In the genomic region with DNA sequence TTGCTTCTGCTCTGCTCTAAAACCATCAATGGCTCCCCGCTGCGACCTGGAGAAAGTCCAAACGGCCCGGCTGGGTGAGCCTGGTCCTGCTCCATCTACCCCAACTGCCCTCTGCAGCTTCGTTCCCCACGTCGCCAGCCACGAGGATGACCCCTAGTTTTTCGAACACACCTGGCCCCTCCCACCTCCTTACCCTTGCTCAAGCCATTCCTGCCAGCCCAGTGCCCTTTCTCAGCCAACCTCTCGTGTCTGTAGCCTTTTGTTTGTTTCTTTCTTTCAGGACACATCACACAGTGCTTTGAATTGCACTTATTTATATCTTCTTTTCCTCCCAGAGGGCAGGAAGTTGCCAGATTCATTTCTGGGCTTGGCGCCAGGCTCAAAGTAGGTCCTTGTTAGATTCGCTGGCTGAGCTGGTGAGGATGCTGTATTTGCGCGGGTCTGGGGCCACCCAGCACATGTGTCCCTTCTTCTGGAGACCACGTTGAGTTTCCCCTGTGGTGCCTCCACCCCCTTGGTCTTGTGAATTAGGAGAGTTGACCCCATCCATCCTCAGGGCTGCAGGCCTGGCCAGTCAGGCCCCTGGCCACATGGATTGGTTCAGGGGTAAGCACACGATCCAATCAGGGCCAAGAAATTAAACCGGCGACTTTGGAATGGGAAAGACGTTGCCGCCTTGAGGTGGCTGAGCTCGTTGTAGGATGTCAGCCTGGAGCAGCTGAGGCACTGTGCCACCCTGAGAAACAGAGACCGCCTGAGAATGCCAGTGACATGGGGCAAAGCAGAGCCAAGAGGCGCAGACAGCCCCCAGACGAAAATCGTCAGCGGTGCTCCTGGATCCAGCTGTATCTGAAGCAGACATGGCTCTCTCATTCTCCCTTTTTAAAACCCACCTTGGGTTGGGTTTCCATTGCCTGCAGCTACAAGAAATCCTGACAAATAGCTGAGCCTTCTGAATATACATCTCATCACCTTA, we compare ENCODE assay signal across 8 cellular contexts.
DNase-seq lines count a peak whose midpoint lies in the region; ATAC-seq, FAIRE-seq and TF ChIP-seq lines count a peak whose summit lies in the region.

No MANE protein-coding gene starts in this region.

- no peaks in the 10 kb centered on the region for H3K27me3 ChIP-seq in body of pancreas

- H3K4me1 Mint-ChIP-seq in type B pancreatic cell (ENCODE audit: unreplicated experiment) = peaks cover 9% of the 10 kb centered on the region

- no peak overlapping the region for H3K27ac Mint-ChIP-seq in type B pancreatic cell

- 58 to 62% methylated on average over 25 to 26 of the region's 26 CpGs for WGBS in body of pancreas, 2 donors

- TF ChIP-seq CTCF in body of pancreas (IDR thresholded peaks at IDR 0.05) (no peak), kidney (IDR thresholded peaks at IDR 0.05; ENCODE audit: borderline replicate concordance, extremely low read depth, insufficient read depth) (no peak), type B pancreatic cell (conservative IDR thresholded peaks at IDR 0.05) (no peak)

- H3K9me3 Mint-ChIP-seq in type B pancreatic cell = no peaks in the 10 kb centered on the region

- no peaks in the 10 kb centered on the region for H3K27me3 Mint-ChIP-seq in type B pancreatic cell

- H3K4me3 ChIP-seq in body of pancreas (no peak overlapping the region), kidney (ENCODE audit: low read length in 2 of 2) (no peak overlapping the region)

- H3K27ac ChIP-seq in body of pancreas (peak overlapping the region; percentile 6 to 81 (median 36)), kidney (ENCODE audit: low read depth in 2 of 2, low read length in 2 of 2) (peak overlapping the region; percentile 70 to 83)

- DNase-seq in EH (ENCODE audit: low read depth) (peak; percentile 93), NCI-H2171 (lab: John Stamatoyannopoulos, UW) (peak; percentile 72), body of pancreas (peak; percentile 62 to 85 (median 80)), kidney (peak; percentile 93), superior temporal gyrus (ENCODE audit: extremely low spot score) (peak; percentile 72), type B pancreatic cell (ENCODE audit: extremely low spot score, unreplicated experiment) (no peak), GM19240 (ENCODE audit: insufficient read length, low spot score) (no peak)

- ATAC-seq in body of pancreas (peak; percentile 28), GM21447 (IDR thresholded peaks at IDR 0.05; ENCODE audit: unreplicated experiment) (no peak)

- H3K9me3 ChIP-seq in body of pancreas = no peaks in the 10 kb centered on the region
- H3K9me3 ChIP-seq in kidney (ENCODE audit: control insufficient read depth in 1 of 2, low read length in 2 of 2) = no peaks in the 10 kb centered on the region

- H3K36me3 ChIP-seq in body of pancreas (replicated peaks in 1 of 2; ENCODE audit: insufficient read depth in 1 of 2, low read depth in 2 of 2) (no peaks in the 10 kb centered on the region), kidney (ENCODE audit: control insufficient read depth in 1 of 2, insufficient read depth in 2 of 2, low read length in 2 of 2) (no peaks in the 10 kb centered on the region)

- no peaks in the 10 kb centered on the region for H3K36me3 Mint-ChIP-seq in type B pancreatic cell

- no peak for FAIRE-seq in kidney (lab: Jason Lieb, UNC)

- peak in 2 of 3 donors; percentile 7 to 41 for TF ChIP-seq POLR2A in body of pancreas (IDR thresholded peaks at IDR 0.05)

- intact Hi-C loops in body of pancreas (cut with DNase I) = no loop called here
- intact Hi-C loops in kidney (cut with DNase I) = no loop called here

- H3K4me1 ChIP-seq in body of pancreas (peaks cover 20% of the 10 kb centered on the region), kidney (ENCODE audit: control insufficient read depth in 1 of 2, insufficient read depth in 1 of 2, low read depth in 1 of 2, low read length in 2 of 2) (peaks cover 23 to 24% of the 10 kb centered on the region in 2 donors)

- no peak overlapping the region for H3K9ac ChIP-seq in kidney (ENCODE audit: low read length in 2 of 2)

- no peak overlapping the region for H3K4me3 Mint-ChIP-seq in type B pancreatic cell

Comparison
In these comparisons a context has a peak if more than half of its experiments do, and no peak if none do; other contexts are left out.
1. DNase-seq: peak in EH (single experiment), NCI-H2171 (single experiment), body of pancreas (4 of 4), kidney (single experiment) and superior temporal gyrus (single experiment); none in type B pancreatic cell (single experiment) and GM19240 (single experiment).